Comparison of ENCODE assay signal across 2 cellular contexts in the genomic region with DNA sequence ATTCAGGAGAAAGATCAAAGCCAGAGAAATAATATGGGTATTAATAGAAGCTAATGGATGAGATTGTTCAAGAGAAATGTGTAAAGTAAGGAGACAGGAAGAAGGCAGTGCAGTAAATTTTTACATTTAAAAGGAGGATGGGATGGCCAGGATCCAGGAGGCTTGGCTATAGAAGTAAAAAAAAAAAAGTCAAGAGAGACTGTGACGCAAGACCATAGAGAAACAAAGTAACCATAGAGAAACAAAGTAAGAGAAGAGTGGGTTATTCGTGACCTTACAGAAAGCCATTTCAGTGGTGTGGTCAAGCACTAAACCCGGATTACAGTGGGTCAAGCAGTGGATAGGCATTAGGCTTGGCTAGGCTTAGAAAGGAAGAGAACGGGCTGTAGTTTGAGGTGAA.
TF ChIP-seq lines count a peak whose summit lies in the region.

No MANE protein-coding gene starts in this region.

TF ChIP-seq in H1, 55 proteins besides CTCF, POLR2A, EP300 and RAD21:
- peak; percentile 77 for TF ChIP-seq CEBPB (IDR thresholded peaks at IDR 0.05; ENCODE audit: low read depth, low read length)
- TF ChIP-seq, protein P1, sequence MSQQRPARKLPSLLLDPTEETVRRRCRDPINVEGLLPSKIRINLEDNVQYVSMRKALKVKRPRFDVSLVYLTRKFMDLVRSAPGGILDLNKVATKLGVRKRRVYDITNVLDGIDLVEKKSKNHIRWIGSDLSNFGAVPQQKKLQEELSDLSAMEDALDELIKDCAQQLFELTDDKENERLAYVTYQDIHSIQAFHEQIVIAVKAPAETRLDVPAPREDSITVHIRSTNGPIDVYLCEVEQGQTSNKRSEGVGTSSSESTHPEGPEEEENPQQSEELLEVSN (IDR thresholded peaks at IDR 0.05) = no peak

TF ChIP-seq in SK-N-SH treated with all-trans-retinoic acid at 6 μM for 48 hours, 23 proteins besides CTCF, POLR2A, EP300 and RAD21:
- TF ChIP-seq TOX (CRISPR knock-in tag; IDR thresholded peaks at IDR 0.05; ENCODE audit: borderline replicate concordance) (no peak), ZC3H10 (CRISPR knock-in tag; IDR thresholded peaks at IDR 0.05) (no peak), GLIS3 (CRISPR knock-in tag; IDR thresholded peaks at IDR 0.05) (no peak), PPARA (CRISPR knock-in tag; IDR thresholded peaks at IDR 0.05; ENCODE audit: borderline replicate concordance) (no peak), BACH2 (CRISPR knock-in tag; IDR thresholded peaks at IDR 0.05; ENCODE audit: borderline replicate concordance) (no peak), ZNF565 (CRISPR knock-in tag; conservative IDR thresholded peaks at IDR 0.05; ENCODE audit: low read depth) (no peak), ARNTL (CRISPR knock-in tag; IDR thresholded peaks at IDR 0.05; ENCODE audit: borderline replicate concordance, low read depth) (no peak), ZNF8 (CRISPR knock-in tag; IDR thresholded peaks at IDR 0.05) (no peak), TCF4 (CRISPR knock-in tag; IDR thresholded peaks at IDR 0.05; ENCODE audit: borderline replicate concordance) (no peak), ZFP30 (CRISPR knock-in tag; IDR thresholded peaks at IDR 0.05) (no peak)
- TF ChIP-seq, protein P2, sequence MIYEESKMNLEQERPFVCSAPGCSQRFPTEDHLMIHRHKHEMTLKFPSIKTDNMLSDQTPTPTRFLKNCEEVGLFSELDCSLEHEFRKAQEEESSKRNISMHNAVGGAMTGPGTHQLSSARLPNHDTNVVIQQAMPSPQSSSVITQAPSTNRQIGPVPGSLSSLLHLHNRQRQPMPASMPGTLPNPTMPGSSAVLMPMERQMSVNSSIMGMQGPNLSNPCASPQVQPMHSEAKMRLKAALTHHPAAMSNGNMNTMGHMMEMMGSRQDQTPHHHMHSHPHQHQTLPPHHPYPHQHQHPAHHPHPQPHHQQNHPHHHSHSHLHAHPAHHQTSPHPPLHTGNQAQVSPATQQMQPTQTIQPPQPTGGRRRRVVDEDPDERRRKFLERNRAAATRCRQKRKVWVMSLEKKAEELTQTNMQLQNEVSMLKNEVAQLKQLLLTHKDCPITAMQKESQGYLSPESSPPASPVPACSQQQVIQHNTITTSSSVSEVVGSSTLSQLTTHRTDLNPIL (CRISPR knock-in tag; IDR thresholded peaks at IDR 0.05; ENCODE audit: low read depth) = no peak
- TF ChIP-seq, protein P3, sequence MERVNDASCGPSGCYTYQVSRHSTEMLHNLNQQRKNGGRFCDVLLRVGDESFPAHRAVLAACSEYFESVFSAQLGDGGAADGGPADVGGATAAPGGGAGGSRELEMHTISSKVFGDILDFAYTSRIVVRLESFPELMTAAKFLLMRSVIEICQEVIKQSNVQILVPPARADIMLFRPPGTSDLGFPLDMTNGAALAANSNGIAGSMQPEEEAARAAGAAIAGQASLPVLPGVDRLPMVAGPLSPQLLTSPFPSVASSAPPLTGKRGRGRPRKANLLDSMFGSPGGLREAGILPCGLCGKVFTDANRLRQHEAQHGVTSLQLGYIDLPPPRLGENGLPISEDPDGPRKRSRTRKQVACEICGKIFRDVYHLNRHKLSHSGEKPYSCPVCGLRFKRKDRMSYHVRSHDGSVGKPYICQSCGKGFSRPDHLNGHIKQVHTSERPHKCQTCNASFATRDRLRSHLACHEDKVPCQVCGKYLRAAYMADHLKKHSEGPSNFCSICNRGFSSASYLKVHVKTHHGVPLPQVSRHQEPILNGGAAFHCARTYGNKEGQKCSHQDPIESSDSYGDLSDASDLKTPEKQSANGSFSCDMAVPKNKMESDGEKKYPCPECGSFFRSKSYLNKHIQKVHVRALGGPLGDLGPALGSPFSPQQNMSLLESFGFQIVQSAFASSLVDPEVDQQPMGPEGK (CRISPR knock-in tag; IDR thresholded peaks at IDR 0.05; ENCODE audit: borderline replicate concordance) = no peak
